Comparison of ENCODE assay signal across 17 cellular contexts in the genomic region with DNA sequence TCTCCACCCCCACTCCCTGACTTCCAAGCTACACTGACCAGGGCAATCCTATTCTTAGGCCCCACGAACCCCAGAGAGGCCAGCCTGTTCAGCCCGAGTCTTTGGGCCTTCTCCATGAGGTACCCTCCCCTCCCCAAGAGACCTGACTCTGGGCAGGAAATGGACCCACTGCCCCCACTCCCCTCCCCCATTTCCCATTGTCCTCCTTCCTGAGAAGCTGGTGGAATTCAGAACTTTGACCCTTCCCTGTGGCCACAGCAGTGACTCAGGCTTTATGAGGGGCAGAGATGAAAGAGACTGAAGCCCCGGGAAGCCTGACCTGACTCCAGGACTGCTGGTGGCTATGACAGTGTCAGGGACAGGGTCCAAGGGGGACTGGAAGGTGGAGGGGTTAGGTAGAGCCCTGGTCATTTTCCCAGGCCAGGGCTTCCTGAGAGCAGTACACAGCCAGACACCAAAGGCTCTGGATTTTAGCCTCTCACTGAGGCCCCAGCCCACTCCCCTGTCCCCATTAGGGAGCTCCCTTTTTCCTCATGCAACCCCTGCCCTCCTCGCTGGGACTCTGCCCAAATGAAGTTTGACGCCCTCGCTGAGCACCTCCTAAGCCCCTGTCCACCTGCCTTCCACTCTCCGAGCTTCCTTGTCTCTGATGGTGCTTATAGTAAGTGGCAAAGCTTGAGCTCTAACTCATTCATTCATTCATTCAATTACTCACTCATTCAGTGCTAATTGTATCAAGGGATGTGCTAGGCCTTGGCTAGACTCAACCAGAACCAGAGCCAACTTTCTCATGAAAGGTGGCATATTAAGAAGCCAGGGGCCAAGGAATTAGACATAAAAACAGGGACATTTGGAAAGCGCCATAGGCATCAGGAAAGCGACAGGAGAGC. TPM values are rescaled to one million over a fixed set of nuclear protein-coding genes. Genes with fewer than 3 reads are reported as not detected.
A peak's percentile ranks its signal among the peaks of the same experiment; 100 is the strongest.
DNase-seq lines count a peak whose midpoint lies in the region; ATAC-seq and TF ChIP-seq lines count a peak whose summit lies in the region.
"Had no signal": no experiment of that assay in that cellular context is flagged by ENCODE, and none has a peak within 500 bp of the region (broad histone marks: within the 10 kb centered on the region; RNA-seq: fewer than 3 reads in every experiment).

No MANE protein-coding gene starts in this region.

- no peaks in the 10 kb centered on the region for H3K36me3 ChIP-seq in HUES64 (ENCODE audit: insufficient read depth, low read length)
- H3K36me3 ChIP-seq in liver (ENCODE audit: control insufficient read depth in 4 of 4, insufficient read depth in 3 of 4, low read depth in 1 of 4, low read length in 3 of 4): no peaks in the 10 kb centered on the region
- H3K36me3 ChIP-seq: left lung, thoracic aorta had no signal

- 57% methylated on average over 8 of the region's 9 CpGs for WGBS in HUES64
- 83% methylated on average over 9 of the region's 9 CpGs for WGBS in liver

- peak overlapping the region; percentile 56; the same call in 1 of the 2 replicates for H3K9ac ChIP-seq in HUES64 (ENCODE audit: low read depth, low read length)
- H3K9ac ChIP-seq in liver (ENCODE audit: low read depth in 1 of 2, low read length in 2 of 2): no peak overlapping the region

- TF ChIP-seq CTCF in liver (IDR thresholded peaks at IDR 0.05; ENCODE audit: low read depth, low read length, missing input control): no peak

- H3K9me3 ChIP-seq in HUES64 (ENCODE audit: insufficient read depth, low read depth, low read length) (no peaks in the 10 kb centered on the region), liver (ENCODE audit: control insufficient read depth in 4 of 4, low read length in 3 of 4) (no peaks in the 10 kb centered on the region)
- H3K9me3 ChIP-seq: left lung, thoracic aorta had no signal

- no peaks in the 10 kb centered on the region for H3K27me3 ChIP-seq in HUES64 (ENCODE audit: insufficient read depth, low read length)
- H3K27me3 ChIP-seq in liver (ENCODE audit: control insufficient read depth in 4 of 4, insufficient read depth in 4 of 4, low read length in 3 of 4): no peaks in the 10 kb centered on the region

- H3K27ac ChIP-seq in HUES64 (ENCODE audit: low read depth, low read length) (peak overlapping the region; percentile 88), liver (ENCODE audit: low read depth in 1 of 2, low read length in 2 of 2) (no peak overlapping the region)
- H3K27ac ChIP-seq: HL-60, left lung, thoracic aorta had no signal

- no peak for ATAC-seq in GM19023 (IDR thresholded peaks at IDR 0.05; ENCODE audit: unreplicated experiment)

- H3K4me3 ChIP-seq in HUES64 (ENCODE audit: low read length) (no peak overlapping the region), liver (ENCODE audit: low read depth in 1 of 3, low read length in 3 of 3) (no peak overlapping the region)
- H3K4me3 ChIP-seq: left lung, thoracic aorta had no signal

- DNase-seq in A172 (ENCODE audit: low spot score) (peak; percentile 53), ecto neural progenitor cell (ENCODE audit: low spot score) (peak; percentile 73), RPMI8226 (no peak), NCI-H226 (no peak)
- no peak for DNase-seq in activated CD4-positive, alpha-beta T cell treated with anti-CD3 and anti-CD28 coated beads, Interleukin-2, amount 50 U/mL, for 48 hours
- DNase-seq: activated CD4-positive, alpha-beta T cell treated with anti-CD3 and anti-CD28 coated beads for 48 hours; DMS153; left lung; NCI-H146; NCI-H82; retina had no signal

- H3K4me1 ChIP-seq in HUES64 (ENCODE audit: insufficient read depth, low read length): peaks cover 23% of the 10 kb centered on the region
- no peaks in the 10 kb centered on the region for H3K4me1 ChIP-seq in liver (ENCODE audit: control insufficient read depth in 4 of 4, insufficient read depth in 4 of 4, low read length in 3 of 4)
- H3K4me1 ChIP-seq: left lung had no signal

- TF ChIP-seq RAD21 in liver (IDR thresholded peaks at IDR 0.05): no peak

TF ChIP-seq in liver, 16 proteins besides CTCF, POLR2A, EP300 and RAD21:
- TF ChIP-seq HNF4G (IDR thresholded peaks at IDR 0.05): peak; percentile 15
- peak; percentile 55 for TF ChIP-seq SP1 (IDR thresholded peaks at IDR 0.05)
- no peak for TF ChIP-seq JUND (IDR thresholded peaks at IDR 0.05)
- peak; percentile 63 to 69 for TF ChIP-seq HNF4A (conservative IDR thresholded peaks at IDR 0.05)

RNA-seq across cellular contexts. Expression of gene CRYBG2, which starts 3.0 kb away (rescaled TPM):
- total RNA-seq in A172 (2014; rRNA removed; shearing (Covaris generic)): 0.02 and 0.17 TPM in 2 replicates
- polyA plus RNA-seq in HUES64 (2013, experiment 1 of 2): 8.4 TPM
- 7.9 TPM for polyA plus RNA-seq in HUES64 (2013, experiment 2 of 2)
- under 1 TPM; under 0.01 TPM for total RNA-seq in liver
- polyA plus RNA-seq in liver: under 1 TPM in 1 of 2 donors, not detected in 1; 0.12 TPM
- total RNA-seq: thoracic aorta had no signal

RNA-seq across cellular contexts. Expression of gene ZNF683, which starts 21.6 kb away (rescaled TPM):
- total RNA-seq in A172 (2014; rRNA removed; shearing (Covaris generic)): not detected in 2 replicates
- not detected for polyA plus RNA-seq in HUES64 (2013, experiment 1 of 2)
- polyA plus RNA-seq in HUES64 (2013, experiment 2 of 2): not detected
- total RNA-seq in liver: under 1 TPM in 1 of 2 donors, not detected in 1; 0.17 TPM
- under 1 TPM in 1 of 2 donors, not detected in 1; 0.09 TPM for polyA plus RNA-seq in liver
- total RNA-seq: bronchial epithelial cell, thoracic aorta had no signal

RNA-seq across cellular contexts. Expression of gene CD52, which starts 33.2 kb away (rescaled TPM):
- not detected in 2 replicates for total RNA-seq in A172 (2014; rRNA removed; shearing (Covaris generic))
- polyA plus RNA-seq in HUES64 (2013, experiment 1 of 2): 1.1 TPM
- polyA plus RNA-seq in HUES64 (2013, experiment 2 of 2): 2.3 TPM
- 1 to 10 TPM; 1.7 to 4.0 TPM for total RNA-seq in liver
- 10 to 100 TPM; 13.8 to 16.4 TPM for polyA plus RNA-seq in liver
- total RNA-seq: bronchial epithelial cell had no signal

RNA-seq across cellular contexts. Expression of gene UBXN11, which starts 44.5 kb away (rescaled TPM):
- 2.9 and 7.6 TPM in 2 replicates for total RNA-seq in A172 (2014; rRNA removed; shearing (Covaris generic))
- 7.6 TPM for polyA plus RNA-seq in HUES64 (2013, experiment 1 of 2)
- polyA plus RNA-seq in HUES64 (2013, experiment 2 of 2): 7.3 TPM
- 1 to 10 TPM; 3.0 to 9.5 TPM for total RNA-seq in liver
- 1 to 10 TPM; 5.7 to 8.9 TPM for polyA plus RNA-seq in liver

RNA-seq across cellular contexts. Expression of gene LIN28A, which starts 59.7 kb away (rescaled TPM):
- total RNA-seq in A172 (2014; rRNA removed; shearing (Covaris generic)): not detected in 2 replicates
- polyA plus RNA-seq in HUES64 (2013, experiment 1 of 2): 552 TPM
- polyA plus RNA-seq in HUES64 (2013, experiment 2 of 2): 531 TPM
- total RNA-seq in liver: not detected
- not detected for polyA plus RNA-seq in liver
- total RNA-seq: bronchial epithelial cell, left lung, thoracic aorta had no signal

Comparison
In these comparisons a context has a peak if more than half of its experiments do, and no peak if none do; other contexts are left out.
1. DNase-seq: peak in A172 (single experiment) and ecto neural progenitor cell (single experiment); none in RPMI8226 (single experiment), activated CD4-positive, alpha-beta T cell treated with anti-CD3 and anti-CD28 coated beads, Interleukin-2, amount 50 U/mL, for 48 hours (0 of 2) and NCI-H226 (single experiment).